Comparison of ENCODE assay signal across 33 cellular contexts in the genomic region with DNA sequence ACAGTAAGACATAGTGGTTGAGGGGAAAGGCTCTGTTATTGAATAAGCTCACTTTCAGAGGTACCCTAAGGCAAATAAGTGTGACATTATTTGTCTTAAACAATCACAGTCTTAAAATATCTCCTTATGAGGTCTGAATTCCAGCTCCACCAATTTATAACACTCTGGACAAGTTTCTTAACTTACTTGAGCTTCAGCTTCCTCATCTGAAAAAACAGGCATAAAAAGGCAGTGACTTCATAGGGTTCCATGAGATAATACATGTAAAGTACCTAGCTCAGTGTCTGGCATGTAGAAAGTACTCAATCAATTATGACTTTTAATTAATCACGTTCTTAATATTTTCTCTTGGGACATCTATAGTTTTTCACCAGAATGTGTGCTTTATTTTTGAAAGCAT.
"Had no signal": no experiment of that assay in that cellular context is flagged by ENCODE, and none has a peak within 500 bp of the region (broad histone marks: within the 10 kb centered on the region; RNA-seq: fewer than 3 reads in every experiment).

No MANE protein-coding gene starts in this region.

- H3K27me3 ChIP-seq: body of pancreas, brain microvascular endothelial cell, breast epithelium had no signal

- H3K4me1 ChIP-seq: breast epithelium had no signal

- H3K27ac ChIP-seq: body of pancreas, brain microvascular endothelial cell, breast epithelium, VCaP had no signal

- H3K27ac Mint-ChIP-seq: activated B cell treated with CpG ODN at 0.5 μM for 24 hours; activated CD4-positive, alpha-beta memory T cell treated with anti-CD3 and anti-CD28 coated beads for 36 hours; activated CD4-positive, alpha-beta T cell treated with anti-CD3 and anti-CD28 coated beads, Interleukin-2, amount 10 ng/mL, durations not matched to agents 24 days and 14 days; activated CD8-positive, alpha-beta memory T cell treated with anti-CD3 and anti-CD28 coated beads, Interleukin-2, amount 10 ng/mL, durations not matched to agents 7 days and 5 days; activated CD8-positive, alpha-beta T cell treated with anti-CD3 and anti-CD28 coated beads for 36 hours; activated naive CD4-positive, alpha-beta T cell treated with anti-CD3 and anti-CD28 coated beads, Interleukin-2, amount 10 ng/mL, durations not matched to agents 7 days and 5 days; activated naive CD4-positive, alpha-beta T cell treated with anti-CD3 and anti-CD28 coated beads, Interleukin-2, amount 50 U/mL, for 24 hours; activated naive CD8-positive, alpha-beta T cell; activated naive CD8-positive, alpha-beta T cell treated with anti-CD3 and anti-CD28 coated beads, Interleukin-2, amount 10 ng/mL, durations not matched to agents 7 days and 5 days; activated naive CD8-positive, alpha-beta T cell treated with anti-CD3 and anti-CD28 coated beads, Interleukin-2, amount 50 U/mL, for 24 hours; activated T-cell treated with anti-CD3 and anti-CD28 coated beads, Interleukin-2, amount 50 U/mL, for 24 hours; activated T-helper 2 cell treated with anti-CD3 and anti-CD28 coated beads, Interferon-gamma antibody, Interleukin-2, Interleukin-4, amounts not matched to agents 10 μg/mL and 5 μg/mL and 100 μg/mL, durations not matched to agents 14 hours and 24 hours and 36 hours; T-helper 1 cell treated with Interleukin-12 subunit alpha and Interleukin-12 subunit beta and Interleukin-4 antibody, amounts not matched to agents 30 μg/mL and 1 μg/mL, for 36 hours; T-helper 2 cell treated with Interferon-gamma antibody and Interleukin-4, amounts not matched to agents 5 μg/mL and 100 μg/mL, for 36 hours had no signal

- H3K4me3 Mint-ChIP-seq: activated B cell treated with CpG ODN at 0.5 μM for 24 hours; activated CD4-positive, alpha-beta memory T cell treated with anti-CD3 and anti-CD28 coated beads for 36 hours; activated CD4-positive, alpha-beta T cell treated with anti-CD3 and anti-CD28 coated beads, Interleukin-2, amount 10 ng/mL, durations not matched to agents 24 days and 14 days; activated CD8-positive, alpha-beta memory T cell treated with anti-CD3 and anti-CD28 coated beads, Interleukin-2, amount 10 ng/mL, durations not matched to agents 7 days and 5 days; activated CD8-positive, alpha-beta T cell treated with anti-CD3 and anti-CD28 coated beads for 36 hours; activated naive CD4-positive, alpha-beta T cell treated with anti-CD3 and anti-CD28 coated beads, Interleukin-2, amount 10 ng/mL, durations not matched to agents 7 days and 5 days; activated naive CD4-positive, alpha-beta T cell treated with anti-CD3 and anti-CD28 coated beads, Interleukin-2, amount 50 U/mL, for 24 hours; activated naive CD8-positive, alpha-beta T cell; activated naive CD8-positive, alpha-beta T cell treated with anti-CD3 and anti-CD28 coated beads, Interleukin-2, amount 10 ng/mL, durations not matched to agents 7 days and 5 days; activated naive CD8-positive, alpha-beta T cell treated with anti-CD3 and anti-CD28 coated beads, Interleukin-2, amount 50 U/mL, for 24 hours; activated T-cell treated with anti-CD3 and anti-CD28 coated beads, Interleukin-2, amount 50 U/mL, for 24 hours; T-helper 1 cell treated with Interleukin-12 subunit alpha and Interleukin-12 subunit beta and Interleukin-4 antibody, amounts not matched to agents 30 μg/mL and 1 μg/mL, for 36 hours; T-helper 2 cell treated with Interferon-gamma antibody and Interleukin-4, amounts not matched to agents 5 μg/mL and 100 μg/mL, for 36 hours had no signal

- ATAC-seq: activated CD8-positive, alpha-beta memory T cell treated with anti-CD3 and anti-CD28 coated beads, Interleukin-2, amount 10 ng/mL, durations not matched to agents 7 days and 5 days; activated CD8-positive, alpha-beta T cell treated with anti-CD3 and anti-CD28 coated beads for 36 hours; activated naive CD8-positive, alpha-beta T cell treated with anti-CD3 and anti-CD28 coated beads, Interleukin-2, amount 50 U/mL, for 24 hours; body of pancreas had no signal

- H3K4me3 ChIP-seq: body of pancreas, breast epithelium had no signal

- H3K36me3 ChIP-seq: brain microvascular endothelial cell, breast epithelium had no signal

- H3K9me3 Mint-ChIP-seq: activated naive CD4-positive, alpha-beta T cell treated with anti-CD3 and anti-CD28 coated beads, Interleukin-2, amount 50 U/mL, for 24 hours had no signal

- H3K27me3 Mint-ChIP-seq: activated B cell treated with CpG ODN at 0.5 μM for 24 hours; activated CD4-positive, alpha-beta memory T cell treated with anti-CD3 and anti-CD28 coated beads for 36 hours; activated CD4-positive, alpha-beta T cell treated with anti-CD3 and anti-CD28 coated beads, Interleukin-2, amount 10 ng/mL, durations not matched to agents 24 days and 14 days; activated CD8-positive, alpha-beta memory T cell treated with anti-CD3 and anti-CD28 coated beads, Interleukin-2, amount 10 ng/mL, durations not matched to agents 7 days and 5 days; activated CD8-positive, alpha-beta T cell treated with anti-CD3 and anti-CD28 coated beads for 36 hours; activated naive CD4-positive, alpha-beta T cell treated with anti-CD3 and anti-CD28 coated beads, Interleukin-2, amount 10 ng/mL, durations not matched to agents 7 days and 5 days; activated naive CD4-positive, alpha-beta T cell treated with anti-CD3 and anti-CD28 coated beads, Interleukin-2, amount 50 U/mL, for 24 hours; activated naive CD8-positive, alpha-beta T cell; activated naive CD8-positive, alpha-beta T cell treated with anti-CD3 and anti-CD28 coated beads, Interleukin-2, amount 10 ng/mL, durations not matched to agents 7 days and 5 days; activated naive CD8-positive, alpha-beta T cell treated with anti-CD3 and anti-CD28 coated beads, Interleukin-2, amount 50 U/mL, for 24 hours; activated T-cell treated with anti-CD3 and anti-CD28 coated beads, Interleukin-2, amount 50 U/mL, for 24 hours had no signal

- H3K36me3 Mint-ChIP-seq: activated naive CD4-positive, alpha-beta T cell treated with anti-CD3 and anti-CD28 coated beads, Interleukin-2, amount 10 ng/mL, durations not matched to agents 7 days and 5 days had no signal

- H3K4me1 Mint-ChIP-seq: activated B cell treated with CpG ODN at 0.5 μM for 24 hours; activated CD4-positive, alpha-beta T cell treated with anti-CD3 and anti-CD28 coated beads, Interleukin-2, amount 10 ng/mL, durations not matched to agents 24 days and 14 days; activated CD8-positive, alpha-beta memory T cell treated with anti-CD3 and anti-CD28 coated beads, Interleukin-2, amount 10 ng/mL, durations not matched to agents 7 days and 5 days; activated naive CD4-positive, alpha-beta T cell treated with anti-CD3 and anti-CD28 coated beads, Interleukin-2, amount 10 ng/mL, durations not matched to agents 7 days and 5 days; activated naive CD4-positive, alpha-beta T cell treated with anti-CD3 and anti-CD28 coated beads, Interleukin-2, amount 50 U/mL, for 24 hours; activated naive CD8-positive, alpha-beta T cell treated with anti-CD3 and anti-CD28 coated beads, Interleukin-2, amount 10 ng/mL, durations not matched to agents 7 days and 5 days; activated naive CD8-positive, alpha-beta T cell treated with anti-CD3 and anti-CD28 coated beads, Interleukin-2, amount 50 U/mL, for 24 hours had no signal

- H3K9me3 ChIP-seq: body of pancreas had no signal

- DNase-seq: activated B cell treated with CpG ODN at 0.5 μM for 24 hours; activated CD4-positive, alpha-beta memory T cell treated with anti-CD3 and anti-CD28 coated beads for 36 hours; activated CD4-positive, alpha-beta T cell treated with anti-CD3 and anti-CD28 coated beads for 4 hours; activated CD4-positive, alpha-beta T cell treated with anti-CD3 and anti-CD28 coated beads, Interleukin-2, amount 10 ng/mL, durations not matched to agents 24 days and 14 days; activated CD4-positive, alpha-beta T cell treated with anti-CD3 and anti-CD28 coated beads, Interleukin-2, amount 50 U/mL, for 1 hour; activated CD4-positive, alpha-beta T cell treated with anti-CD3 and anti-CD28 coated beads, Interleukin-2, amount 50 U/mL, for 4 hours; activated CD4-positive, CD25-positive, alpha-beta regulatory T cell treated with anti-CD3 and anti-CD28 coated beads, Interleukin-2, amount 50 U/mL, for 72 hours; activated CD8-positive, alpha-beta memory T cell treated with anti-CD3 and anti-CD28 coated beads for 24 hours; activated CD8-positive, alpha-beta memory T cell treated with anti-CD3 and anti-CD28 coated beads, Interleukin-2, amount 10 ng/mL, durations not matched to agents 7 days and 5 days; activated CD8-positive, alpha-beta memory T cell treated with anti-CD3 and anti-CD28 coated beads, Interleukin-2, amount 50 U/mL, for 48 hours; activated CD8-positive, alpha-beta T cell treated with anti-CD3 and anti-CD28 coated beads for 36 hours; activated effector memory CD4-positive, alpha-beta T cell treated with Interleukin-2 at 50 U/mL for 16 hours; activated gamma-delta T cell; activated naive CD4-positive, alpha-beta T cell treated with anti-CD3 and anti-CD28 coated beads, Interleukin-2, amount 10 ng/mL, durations not matched to agents 7 days and 5 days; activated naive CD4-positive, alpha-beta T cell treated with Interleukin-2 at 50 U/mL for 16 hours; activated naive CD8-positive, alpha-beta T cell treated with anti-CD3 and anti-CD28 coated beads, Interleukin-2, amount 10 ng/mL, durations not matched to agents 7 days and 5 days; activated naive CD8-positive, alpha-beta T cell treated with anti-CD3 and anti-CD28 coated beads, Interleukin-2, amount 50 U/mL, for 24 hours; activated T-cell treated with anti-CD3 and anti-CD28 coated beads, Interleukin-2, amount 50 U/mL, for 24 hours; activated T-cell treated with anti-CD3 and anti-CD28 coated beads, Interleukin-2, amount 50 U/mL, for 48 hours; aorta; body of pancreas; brain microvascular endothelial cell; central memory CD4-positive, alpha-beta T cell; T-helper 1 cell; T-helper 2 cell; T-helper 9 cell had no signal
